In genomic region chr16:23504076-23504452, GRCh38 we compare ENCODE assay signal across 7 cellular contexts. TPM values are rescaled to one million over a fixed set of nuclear protein-coding genes. Genes with fewer than 3 reads are reported as not detected.
A peak's percentile ranks its signal among the peaks of the same experiment; 100 is the strongest.
DNase-seq lines count a peak whose midpoint lies in the region; ATAC-seq and TF ChIP-seq lines count a peak whose summit lies in the region.

No MANE protein-coding gene starts in this region.

- WGBS in stomach, 5 donors, result 60 to 74% (median 64%) methylated on average over 5 of the region's 5 CpGs

- H3K9me3 ChIP-seq in SJSA1 (replicated peaks) (no peaks in the 10 kb centered on the region), stomach (no peaks in the 10 kb centered on the region)

- TF ChIP-seq CTCF in stomach (IDR thresholded peaks at IDR 0.05), result no peak

- ATAC-seq in GM21786 (IDR thresholded peaks at IDR 0.05; ENCODE audit: unreplicated experiment) (peak; percentile 11), GM18498 (IDR thresholded peaks at IDR 0.05; ENCODE audit: unreplicated experiment) (no peak)

- no peak overlapping the region for H3K4me3 ChIP-seq in SJSA1
- H3K4me3 ChIP-seq in stomach, result no peak overlapping the region

- TF ChIP-seq POLR2A in stomach (IDR thresholded peaks at IDR 0.05), result no peak

- DNase-seq in SJSA1 (ENCODE audit: low read depth in 1 of 2, low spot score in 2 of 2) (no peak), fibroblast of the conjunctiva (ENCODE audit: low read depth) (peak; percentile 30), stomach (no peak), mesenteric fat pad (ENCODE audit: low spot score) (no peak), NCI-H2171 treated with DMSO at 0.1 percent for 48 hours (lab: John Stamatoyannopoulos, UW) (no peak)

- H3K4me1 ChIP-seq in SJSA1 (replicated peaks) (peaks cover 30% of the 10 kb centered on the region), stomach (peaks cover 64 to 100% (median 93%) of the 10 kb centered on the region in 4 donors)

- H3K27ac ChIP-seq in SJSA1 (peak overlapping the region; percentile 42), stomach (peak overlapping the region; percentile 9 to 77 (median 45))

- intact Hi-C loops in stomach (cut with DNase I; ENCODE audit: low total_unique reads), result no loop called here

- no peaks in the 10 kb centered on the region for H3K27me3 ChIP-seq in SJSA1 (replicated peaks)
- H3K27me3 ChIP-seq in stomach, result no peaks in the 10 kb centered on the region

- peaks cover 22% of the 10 kb centered on the region for H3K36me3 ChIP-seq in SJSA1
- peaks cover 0 to 5% (median 0%) of the 10 kb centered on the region in 4 donors for H3K36me3 ChIP-seq in stomach

- TF ChIP-seq EP300 in stomach (IDR thresholded peaks at IDR 0.05), result no peak

RNA-seq across cellular contexts. Expression of gene GGA2, which starts 6.2 kb away (rescaled TPM):
- 11.7 and 28.0 TPM in 2 replicates for total RNA-seq in SJSA1 (2014; rRNA removed; shearing (Covaris generic))
- total RNA-seq in stomach, result 10 to 100 TPM; 22.0 to 62.5 (median 48.8) TPM
- polyA plus RNA-seq in stomach, result 10 to 100 TPM; 17.6 to 28.9 (median 19.7) TPM
- 65.7 TPM for total RNA-seq in mesenteric fat pad

RNA-seq across cellular contexts. Expression of gene COG7, which starts 51.1 kb away (rescaled TPM):
- 10.9 and 16.1 TPM in 2 replicates for total RNA-seq in SJSA1 (2014; rRNA removed; shearing (Covaris generic))
- total RNA-seq in stomach (10 to 100 TPM; 17.4 to 80.5 (median 30.4) TPM), mesenteric fat pad (20.4 TPM)
- 10 to 100 TPM; 11.0 to 25.7 (median 20.2) TPM for polyA plus RNA-seq in stomach

RNA-seq across cellular contexts. Expression of gene EARS2, which starts 53.1 kb away (rescaled TPM):
- 48.4 and 51.2 TPM in 2 replicates for total RNA-seq in SJSA1 (2014; rRNA removed; shearing (Covaris generic))
- total RNA-seq in stomach (100 to 1,000 TPM in 1 of 5 donors, 10 to 100 TPM in 4; 14.0 to 176 (median 24.2) TPM), mesenteric fat pad (14.4 TPM)
- 10 to 100 TPM in 2 of 3 donors, 1 to 10 TPM in 1; 7.8 to 15.6 (median 13.7) TPM for polyA plus RNA-seq in stomach

RNA-seq across cellular contexts. Expression of gene UBFD1, which starts 53.5 kb away (rescaled TPM):
- total RNA-seq in SJSA1 (2014; rRNA removed; shearing (Covaris generic)), result 88.0 and 173 TPM in 2 replicates
- total RNA-seq in stomach (100 to 1,000 TPM in 1 of 5 donors, 10 to 100 TPM in 4; 16.3 to 163 (median 52.7) TPM), mesenteric fat pad (48.1 TPM)
- polyA plus RNA-seq in stomach, result 10 to 100 TPM in 1 of 3 donors, 1 to 10 TPM in 2; 6.0 to 10.1 (median 6.0) TPM
